In genomic region chr1:94300731-94301130, GRCh38 we compare ENCODE assay signal across 3 cellular contexts.
TF ChIP-seq lines count a peak whose summit lies in the region.

No MANE protein-coding gene starts in this region.

TF ChIP-seq in liver, 16 proteins besides CTCF, POLR2A, EP300 and RAD21:
- TF ChIP-seq HNF4A (conservative IDR thresholded peaks at IDR 0.05): peak; percentile 68 to 74
- TF ChIP-seq TAF1 (conservative IDR thresholded peaks at IDR 0.05): no peak

TF ChIP-seq in HepG2, 621 proteins besides CTCF, POLR2A, EP300 and RAD21:
- TF ChIP-seq KLF9 (CRISPR knock-in tag; IDR thresholded peaks at IDR 0.05; ENCODE audit: low read depth) (no peak), ZNF292 (CRISPR knock-in tag; IDR thresholded peaks at IDR 0.05; ENCODE audit: borderline replicate concordance, low read depth) (no peak), CHD2 (IDR thresholded peaks at IDR 0.05; ENCODE audit: low read depth, low read length) (no peak)

TF ChIP-seq in endothelial cell of umbilical vein, 7 proteins besides CTCF, POLR2A, EP300 and RAD21:
- no peak for TF ChIP-seq POLR2AphosphoS5 (IDR thresholded peaks at IDR 0.05; ENCODE audit: insufficient read depth, low read depth, low read length)
